ENCODE assay signal across 1 cellular context in genomic region chr5:168600409-168600808, GRCh38.
TF ChIP-seq lines count a peak whose summit lies in the region.

No MANE protein-coding gene starts in this region.

TF ChIP-seq in HepG2, 621 proteins besides CTCF, POLR2A, EP300 and RAD21 (continued from another document and continues in another):
- TF ChIP-seq BCLAF1 (IDR thresholded peaks at IDR 0.05) (no peak), ZC3H4 (CRISPR knock-in tag; IDR thresholded peaks at IDR 0.05; ENCODE audit: borderline replicate concordance) (no peak), ZFY (CRISPR knock-in tag; IDR thresholded peaks at IDR 0.05) (0 out of 2 replicates have a peak, but pooled peaks have one; percentile 25), HNF4A (CRISPR knock-in tag; IDR thresholded peaks at IDR 0.05) (peak; percentile 82), MBNL3 (CRISPR knock-in tag; conservative IDR thresholded peaks at IDR 0.05) (no peak), TARDBP (CRISPR knock-in tag; IDR thresholded peaks at IDR 0.05) (peak; percentile 59; the same call in 1 of the 2 replicates), KDM6A (CRISPR knock-in tag; IDR thresholded peaks at IDR 0.05; ENCODE audit: low read depth) (peak; percentile 87), GTF3A (CRISPR knock-in tag; conservative IDR thresholded peaks at IDR 0.05) (no peak), JUND (CRISPR knock-in tag; IDR thresholded peaks at IDR 0.05) (0 out of 2 replicates have a peak, but pooled peaks have one; percentile 38), EZH2 (conservative IDR thresholded peaks at IDR 0.05; ENCODE audit: low read depth, low read length) (no peak), AHDC1 (CRISPR knock-in tag; IDR thresholded peaks at IDR 0.05; ENCODE audit: borderline replicate concordance) (peak; percentile 63; the same call in 1 of the 2 replicates), HNRNPH1 (optimal IDR thresholded peaks at IDR 0.05; ENCODE audit: low read depth, low read length) (no peak), ATAD3A (CRISPR knock-in tag; IDR thresholded peaks at IDR 0.05) (no peak), ZNF460 (CRISPR knock-in tag; IDR thresholded peaks at IDR 0.05; ENCODE audit: borderline replicate concordance) (no peak), ZMYM2 (CRISPR knock-in tag; IDR thresholded peaks at IDR 0.05) (no peak), ATF2 (CRISPR knock-in tag; IDR thresholded peaks at IDR 0.05) (peak; percentile 41; the same call in 1 of the 2 replicates), SMAD1 (CRISPR knock-in tag; IDR thresholded peaks at IDR 0.05; ENCODE audit: borderline replicate concordance, low read depth) (no peak), TAF15 (IDR thresholded peaks at IDR 0.05; ENCODE audit: low read depth, low read length, poor library complexity, severe bottlenecking) (no peak), ZSCAN30 (CRISPR knock-in tag; IDR thresholded peaks at IDR 0.05) (no peak), FOSL2 (CRISPR knock-in tag; IDR thresholded peaks at IDR 0.05) (peak; percentile 35; the same call in 1 of the 2 replicates), ZNF687 (CRISPR knock-in tag; IDR thresholded peaks at IDR 0.05) (peak; percentile 17; the same call in 1 of the 2 replicates), CENPT (CRISPR knock-in tag; IDR thresholded peaks at IDR 0.05; ENCODE audit: low read depth) (no peak), ZNF572 (CRISPR knock-in tag; IDR thresholded peaks at IDR 0.05) (0 out of 2 replicates have a peak, but pooled peaks have one; percentile 41), ZNF577 (CRISPR knock-in tag; IDR thresholded peaks at IDR 0.05; ENCODE audit: borderline replicate concordance, low read depth) (no peak), HMG20B (CRISPR knock-in tag; conservative IDR thresholded peaks at IDR 0.05) (peak; percentile 84), KDM4B (CRISPR knock-in tag; IDR thresholded peaks at IDR 0.05) (0 out of 2 replicates have a peak, but pooled peaks have one; percentile 28), MEIS2 (CRISPR knock-in tag; IDR thresholded peaks at IDR 0.05) (0 out of 2 replicates have a peak, but pooled peaks have one; percentile 25), ZFX (CRISPR knock-in tag; IDR thresholded peaks at IDR 0.05; ENCODE audit: low read depth) (peak; percentile 12; the same call in 1 of the 2 replicates), KAT8 (CRISPR knock-in tag; IDR thresholded peaks at IDR 0.05) (peak; percentile 35; the same call in 1 of the 2 replicates), NAIF1 (CRISPR knock-in tag; IDR thresholded peaks at IDR 0.05; ENCODE audit: borderline replicate concordance) (no peak), HMG20A (CRISPR knock-in tag; IDR thresholded peaks at IDR 0.05; ENCODE audit: borderline replicate concordance) (peak; percentile 67; the same call in 1 of the 2 replicates), NONO (IDR thresholded peaks at IDR 0.05) (no peak), NONO (CRISPR knock-in tag; conservative IDR thresholded peaks at IDR 0.05) (no peak), ZNF24 (IDR thresholded peaks at IDR 0.05) (no peak), GLI4 (CRISPR knock-in tag; IDR thresholded peaks at IDR 0.05; ENCODE audit: borderline replicate concordance) (no peak), E2F2 (CRISPR knock-in tag; IDR thresholded peaks at IDR 0.05; ENCODE audit: borderline replicate concordance) (no peak), CREB3 (CRISPR knock-in tag; IDR thresholded peaks at IDR 0.05) (no peak), ZNF747 (CRISPR knock-in tag; IDR thresholded peaks at IDR 0.05; ENCODE audit: borderline replicate concordance) (no peak), RBFOX2 (IDR thresholded peaks at IDR 0.05; ENCODE audit: low read depth, low read length) (no peak), MAZ (IDR thresholded peaks at IDR 0.05; ENCODE audit: borderline replicate concordance, low read depth, low read length) (peak; percentile 27; the same call in 1 of the 2 replicates), MAZ (CRISPR knock-in tag; IDR thresholded peaks at IDR 0.05; ENCODE audit: low read depth) (no peak), ZNF510 (CRISPR knock-in tag; IDR thresholded peaks at IDR 0.05; ENCODE audit: low read depth) (no peak), TFAP4 (IDR thresholded peaks at IDR 0.05; ENCODE audit: borderline replicate concordance, low read depth) (peak; percentile 80; the same call in 1 of the 2 replicates), NR2F6 (IDR thresholded peaks at IDR 0.05) (peak; percentile 88), NR2F6 (CRISPR knock-in tag; IDR thresholded peaks at IDR 0.05) (peak; percentile 92), NFE2L2 (IDR thresholded peaks at IDR 0.05; ENCODE audit: low read length) (no peak), KLF12 (CRISPR knock-in tag; IDR thresholded peaks at IDR 0.05; ENCODE audit: borderline replicate concordance) (no peak), TBX2 (CRISPR knock-in tag; IDR thresholded peaks at IDR 0.05; ENCODE audit: borderline replicate concordance) (peak; percentile 52; the same call in 1 of the 2 replicates), FOXC1 (CRISPR knock-in tag; IDR thresholded peaks at IDR 0.05; ENCODE audit: borderline replicate concordance) (no peak), KDM5B (CRISPR knock-in tag; IDR thresholded peaks at IDR 0.05; ENCODE audit: borderline replicate concordance) (no peak), GABPA (IDR thresholded peaks at IDR 0.05; ENCODE audit: low read depth, low read length) (no peak), GABPA (CRISPR knock-in tag; IDR thresholded peaks at IDR 0.05; ENCODE audit: low read depth) (peak; percentile 33; the same call in 1 of the 2 replicates), MIER3 (CRISPR knock-in tag; IDR thresholded peaks at IDR 0.05; ENCODE audit: borderline replicate concordance) (peak; percentile 54; the same call in 1 of the 2 replicates), KAT7 (CRISPR knock-in tag; IDR thresholded peaks at IDR 0.05; ENCODE audit: borderline replicate concordance) (no peak), TMF1 (CRISPR knock-in tag; IDR thresholded peaks at IDR 0.05; ENCODE audit: low read depth) (no peak), MIXL1 (CRISPR knock-in tag; IDR thresholded peaks at IDR 0.05) (peak; percentile 73)
